Comparison of ENCODE assay signal across 11 cellular contexts in the genomic region with DNA sequence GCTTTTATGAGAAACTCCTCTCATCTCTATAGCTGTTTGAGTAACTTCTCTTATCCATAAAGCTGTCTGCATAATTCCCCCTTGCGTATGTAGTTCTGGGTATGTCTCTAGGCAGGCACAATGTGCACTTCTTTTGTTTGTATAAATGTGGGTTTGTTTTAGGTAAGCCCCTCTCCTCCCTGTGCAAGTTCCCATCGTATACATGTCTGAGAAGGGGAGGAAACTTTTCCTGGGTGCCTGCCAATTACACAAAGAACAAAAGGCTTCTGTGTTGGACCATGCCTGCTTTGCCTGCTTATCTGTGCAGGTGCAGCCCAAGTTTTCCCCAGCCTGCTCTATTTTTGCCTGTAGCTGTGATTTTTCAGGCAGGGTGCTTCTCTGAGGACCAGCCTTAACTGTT.
DNase-seq lines count a peak whose midpoint lies in the region; ATAC-seq and TF ChIP-seq lines count a peak whose summit lies in the region.
"Had no signal": no experiment of that assay in that cellular context is flagged by ENCODE, and none has a peak within 500 bp of the region (broad histone marks: within the 10 kb centered on the region; RNA-seq: fewer than 3 reads in every experiment).

No MANE protein-coding gene starts in this region.

- H3K27me3 ChIP-seq in brain microvascular endothelial cell (replicated peaks) = no peaks in the 10 kb centered on the region
- H3K27me3 ChIP-seq: left lung, neutrophil had no signal

- DNase-seq in COLO829 (ENCODE audit: low spot score) (peak; percentile 33), HT-29 (ENCODE audit: low spot score) (peak; percentile 84), mucosa of descending colon (peak in 1 of 3 donors; percentile 48), NCI-H146 treated with DMSO at 0.1 percent for 48 hours (lab: John Stamatoyannopoulos, UW; ENCODE audit: unreplicated experiment) (no peak), brain microvascular endothelial cell (no peak)
- no peak for DNase-seq in activated CD4-positive, alpha-beta T cell treated with anti-CD3 and anti-CD28 coated beads for 4 hours
- DNase-seq: effector memory CD8-positive, alpha-beta T cell; left lung had no signal

- no peaks in the 10 kb centered on the region for H3K9me3 ChIP-seq in mucosa of descending colon
- H3K9me3 ChIP-seq: neutrophil had no signal

- in situ Hi-C loops in brain microvascular endothelial cell (cut with HindIII; ENCODE audit: low pct_ligation_motif_present, low sequenced_read_pairs) = no loop called here

- H3K4me1 ChIP-seq in mucosa of descending colon (ENCODE audit: low read depth) = no peaks in the 10 kb centered on the region
- H3K4me1 ChIP-seq: left lung had no signal

- no peak for TF ChIP-seq CTCF in VCaP (conservative IDR thresholded peaks at IDR 0.05)
- no peak for TF ChIP-seq CTCF in mucosa of descending colon (IDR thresholded peaks at IDR 0.05)
- no peak for TF ChIP-seq CTCF in brain microvascular endothelial cell (IDR thresholded peaks at IDR 0.05; ENCODE audit: low read depth, low read length, missing control alignments)

- H3K36me3 ChIP-seq in mucosa of descending colon (ENCODE audit: low read depth) (no peaks in the 10 kb centered on the region), brain microvascular endothelial cell (replicated peaks) (no peaks in the 10 kb centered on the region)
- H3K36me3 ChIP-seq: left lung, neutrophil had no signal

- intact Hi-C loops in mucosa of descending colon (cut with DNase I, micrococcal nuclease) = no loop called here

- ATAC-seq in mucosa of descending colon (peak; percentile 91), HG03520 (IDR thresholded peaks at IDR 0.05; ENCODE audit: unreplicated experiment) (no peak)
- ATAC-seq: effector memory CD8-positive, alpha-beta T cell; left lung had no signal

- H3K27ac ChIP-seq in VCaP (peak overlapping the region; percentile 45), brain microvascular endothelial cell (no peak overlapping the region)
- H3K27ac ChIP-seq: left lung, neutrophil had no signal

- H3K4me3 ChIP-seq in mucosa of descending colon = no peak overlapping the region
- H3K4me3 ChIP-seq in brain microvascular endothelial cell (ENCODE audit: low read depth, low read length) = no peak overlapping the region
- H3K4me3 ChIP-seq: left lung had no signal

Comparison
In these comparisons a context has a peak if more than half of its experiments do, and no peak if none do; other contexts are left out.
1. DNase-seq: peak in COLO829 (single experiment) and HT-29 (single experiment); none in NCI-H146 treated with DMSO at 0.1 percent for 48 hours (single experiment), brain microvascular endothelial cell (single experiment) and activated CD4-positive, alpha-beta T cell treated with anti-CD3 and anti-CD28 coated beads for 4 hours (0 of 2).